21 cellular contexts compared by ENCODE assay signal in the genomic region with DNA sequence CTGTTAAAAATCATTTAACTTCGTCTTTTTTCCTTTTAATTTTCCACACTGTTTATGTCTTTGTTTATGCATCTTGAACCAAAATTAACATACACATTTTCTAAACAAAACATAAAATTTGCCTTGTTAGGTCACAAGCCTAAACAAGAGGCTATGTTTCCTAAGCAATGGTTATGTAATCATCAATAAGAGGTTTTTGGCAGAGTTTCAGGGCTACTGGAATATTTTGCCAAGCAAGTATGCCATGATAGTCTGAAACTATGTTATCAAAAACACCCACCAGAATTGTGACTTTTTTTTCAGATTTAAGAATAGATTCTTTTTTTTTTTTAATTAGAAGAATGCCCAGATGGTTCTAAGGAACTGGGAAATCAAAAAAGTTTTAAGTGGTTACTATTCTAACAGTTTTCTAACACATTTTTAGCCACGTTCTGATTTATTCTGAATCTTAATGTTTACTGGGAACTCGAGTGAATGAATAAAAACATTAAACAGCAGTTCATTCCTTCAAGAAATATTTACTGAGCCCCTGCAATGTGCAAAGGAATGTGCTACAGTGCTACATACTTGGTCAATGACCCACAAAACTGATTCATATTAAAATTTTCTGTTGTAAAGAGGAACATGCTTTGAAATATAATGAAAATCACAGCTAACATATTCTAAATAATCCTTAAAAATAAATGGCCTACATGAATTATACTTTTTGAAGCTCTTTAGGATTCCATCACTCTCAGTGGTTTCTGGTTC.
A peak's percentile ranks its signal among the peaks of the same experiment; 100 is the strongest.
DNase-seq lines count a peak whose midpoint lies in the region; ATAC-seq and TF ChIP-seq lines count a peak whose summit lies in the region.
"Had no signal": no experiment of that assay in that cellular context is flagged by ENCODE, and none has a peak within 500 bp of the region (broad histone marks: within the 10 kb centered on the region; RNA-seq: fewer than 3 reads in every experiment).

No MANE protein-coding gene starts in this region.

- no peaks in the 10 kb centered on the region for H3K4me1 ChIP-seq in body of pancreas
- H3K4me1 ChIP-seq: SJCRH30 had no signal

- no peaks in the 10 kb centered on the region for H3K27me3 ChIP-seq in body of pancreas
- H3K27me3 ChIP-seq: SJCRH30 had no signal

- H3K4me1 Mint-ChIP-seq in stimulated activated naive B cell treated with anti-CD40 and anti-IgM and Interleukin-4, amounts not matched to agents 10 μg/mL and 1 μg/mL and 100 μg/mL, for 72 hours = peaks cover 4 to 16% of the 10 kb centered on the region in 2 donors
- H3K4me1 Mint-ChIP-seq: activated B cell treated with CpG ODN at 0.5 μM for 24 hours, B cell had no signal

- no peaks in the 10 kb centered on the region for H3K27me3 Mint-ChIP-seq in stimulated activated naive B cell treated with anti-CD40 and anti-IgM and Interleukin-4, amounts not matched to agents 10 μg/mL and 1 μg/mL and 100 μg/mL, for 72 hours
- H3K27me3 Mint-ChIP-seq: activated B cell treated with CpG ODN at 0.5 μM for 24 hours; activated CD8-positive, alpha-beta T cell treated with anti-CD3 and anti-CD28 coated beads for 36 hours; B cell had no signal

- no peak overlapping the region for H3K4me3 Mint-ChIP-seq in stimulated activated naive B cell treated with anti-CD40 and anti-IgM and Interleukin-4, amounts not matched to agents 10 μg/mL and 1 μg/mL and 100 μg/mL, for 72 hours
- H3K4me3 Mint-ChIP-seq: activated B cell treated with CpG ODN at 0.5 μM for 24 hours; activated CD8-positive, alpha-beta T cell treated with anti-CD3 and anti-CD28 coated beads for 36 hours; activated T-cell treated with anti-CD3 and anti-CD28 coated beads, Interleukin-2, amount 50 U/mL, for 4 hours; B cell had no signal

- intact Hi-C loops in body of pancreas (cut with DNase I) (no loop called here), left cardiac atrium (cut with DNase I) (no loop called here)

- DNase-seq in NCI-H2171 treated with DMSO at 0.1 percent for 48 hours (lab: John Stamatoyannopoulos, UW) (peak; percentile 5), body of pancreas (peak in 3 of 4 donors; percentile 13 to 28 (median 28)), inferior parietal cortex (ENCODE audit: extremely low spot score) (peak; percentile 75), left cardiac atrium (no peak), AG08395 (ENCODE audit: low spot score) (no peak)
- DNase-seq in stimulated activated naive B cell treated with anti-CD40 and anti-IgM and Interleukin-4, amounts not matched to agents 10 μg/mL and 1 μg/mL and 100 μg/mL, for 72 hours = no peak
- DNase-seq: activated B cell treated with CpG ODN at 0.5 μM for 24 hours; activated CD8-positive, alpha-beta T cell treated with anti-CD3 and anti-CD28 coated beads for 36 hours; activated naive CD4-positive, alpha-beta T cell treated with anti-CD3 and anti-CD28 coated beads, Interleukin-2, amount 50 U/mL, for 16 hours; activated T-cell treated with anti-CD3 and anti-CD28 coated beads, Interleukin-2, amount 50 U/mL, for 4 hours; Calu3; effector CD4-positive, alpha-beta T cell; NCI-H1048; NCI-H2107; nucleus accumbens; PC-9; SJCRH30 had no signal

- peaks cover 16 to 45% of the 10 kb centered on the region in 2 donors for H3K36me3 Mint-ChIP-seq in stimulated activated naive B cell treated with anti-CD40 and anti-IgM and Interleukin-4, amounts not matched to agents 10 μg/mL and 1 μg/mL and 100 μg/mL, for 72 hours

- no peak for TF ChIP-seq CTCF in body of pancreas (IDR thresholded peaks at IDR 0.05)

- no peak overlapping the region for H3K27ac ChIP-seq in body of pancreas
- H3K27ac ChIP-seq: KMS-11, PC-9, SJCRH30 had no signal

- WGBS in body of pancreas, 2 donors = 70 to 76% methylated on average over 3 of the region's 3 CpGs

- H3K9me3 Mint-ChIP-seq in stimulated activated naive B cell treated with anti-CD40 and anti-IgM and Interleukin-4, amounts not matched to agents 10 μg/mL and 1 μg/mL and 100 μg/mL, for 72 hours = no peaks in the 10 kb centered on the region
- H3K9me3 Mint-ChIP-seq: activated B cell treated with CpG ODN at 0.5 μM for 24 hours; activated CD8-positive, alpha-beta T cell treated with anti-CD3 and anti-CD28 coated beads for 36 hours; activated T-cell treated with anti-CD3 and anti-CD28 coated beads, Interleukin-2, amount 50 U/mL, for 4 hours had no signal

- no peak overlapping the region for H3K4me3 ChIP-seq in body of pancreas
- H3K4me3 ChIP-seq: PC-9, SJCRH30 had no signal

- H3K36me3 ChIP-seq in body of pancreas (replicated peaks in 1 of 2; ENCODE audit: insufficient read depth in 1 of 2, low read depth in 2 of 2) = peaks cover 0 to 9% of the 10 kb centered on the region in 2 donors
- H3K36me3 ChIP-seq: SJCRH30 had no signal

- H3K9me3 ChIP-seq in body of pancreas = no peaks in the 10 kb centered on the region
- H3K9me3 ChIP-seq: SJCRH30 had no signal

- peak; percentile 60 for ATAC-seq in body of pancreas
- ATAC-seq in stimulated activated naive B cell treated with anti-CD40 and anti-IgM and Interleukin-4, amounts not matched to agents 10 μg/mL and 1 μg/mL and 100 μg/mL, for 72 hours (replicated peaks) = no peak
- no peak for ATAC-seq in HG02852 (IDR thresholded peaks at IDR 0.05; ENCODE audit: unreplicated experiment)
- no peak for ATAC-seq in left cardiac atrium
- ATAC-seq: activated CD8-positive, alpha-beta T cell treated with anti-CD3 and anti-CD28 coated beads for 36 hours; activated T-cell treated with anti-CD3 and anti-CD28 coated beads, Interleukin-2, amount 50 U/mL, for 4 hours; HCT116 had no signal

- H3K27ac Mint-ChIP-seq in stimulated activated naive B cell treated with anti-CD40 and anti-IgM and Interleukin-4, amounts not matched to agents 10 μg/mL and 1 μg/mL and 100 μg/mL, for 72 hours = peak overlapping the region; percentile 37
- H3K27ac Mint-ChIP-seq: activated B cell treated with CpG ODN at 0.5 μM for 24 hours; activated CD8-positive, alpha-beta T cell treated with anti-CD3 and anti-CD28 coated beads for 36 hours; B cell had no signal

- TF ChIP-seq POLR2A in body of pancreas (IDR thresholded peaks at IDR 0.05) = no peak

Comparison
In these comparisons a context has a peak if more than half of its experiments do, and no peak if none do; other contexts are left out.
1. DNase-seq: peak in NCI-H2171 treated with DMSO at 0.1 percent for 48 hours (single experiment), body of pancreas (3 of 4) and inferior parietal cortex (single experiment); none in stimulated activated naive B cell treated with anti-CD40 and anti-IgM and Interleukin-4, amounts not matched to agents 10 μg/mL and 1 μg/mL and 100 μg/mL, for 72 hours (single experiment), left cardiac atrium (single experiment) and AG08395 (single experiment).